Comparison of ENCODE assay signal across 10 cellular contexts in the genomic region with DNA sequence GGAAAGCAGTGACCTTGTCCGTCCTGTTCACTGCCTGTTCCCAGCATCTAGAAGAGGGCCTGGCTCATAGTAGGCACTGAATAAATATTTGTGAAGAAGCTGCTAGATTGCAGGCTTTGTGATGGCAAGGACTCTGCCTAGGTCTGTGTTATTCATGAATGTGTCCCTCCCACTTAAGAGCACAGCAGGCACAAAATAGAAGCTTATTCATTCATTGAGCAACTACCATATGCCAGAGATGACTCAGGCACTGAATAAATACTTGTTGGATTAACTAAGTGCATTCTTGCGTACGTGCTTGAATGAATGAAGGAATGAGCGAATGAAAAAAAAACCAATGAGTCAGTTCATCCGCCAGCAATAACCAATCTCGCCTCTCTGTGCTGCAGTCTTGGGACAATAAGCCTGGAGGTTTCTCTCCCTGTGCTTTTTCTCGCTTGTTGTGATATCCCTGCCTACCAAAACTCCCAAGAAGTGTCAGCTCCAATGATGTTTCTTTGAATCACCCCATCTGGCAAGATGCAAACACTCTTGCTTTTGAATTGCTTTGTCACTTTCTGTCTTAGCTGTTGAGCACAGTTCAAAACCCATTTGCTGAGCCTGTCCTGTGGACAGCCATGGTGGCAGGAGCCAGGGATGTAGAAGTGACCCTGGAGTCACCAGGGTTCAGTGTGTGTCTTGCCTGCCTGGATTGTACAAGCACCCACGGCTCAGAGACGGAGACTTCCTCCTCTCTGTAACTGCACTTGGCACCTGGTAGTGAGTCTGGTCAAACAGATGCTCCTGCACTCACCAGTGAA.
DNase-seq lines count a peak whose midpoint lies in the region; ATAC-seq and TF ChIP-seq lines count a peak whose summit lies in the region.
"Had no signal": no experiment of that assay in that cellular context is flagged by ENCODE, and none has a peak within 500 bp of the region (broad histone marks: within the 10 kb centered on the region; RNA-seq: fewer than 3 reads in every experiment).

No MANE protein-coding gene starts in this region.

- TF ChIP-seq CTCF in PC-9 (conservative IDR thresholded peaks at IDR 0.05) (no peak), fibroblast of villous mesenchyme (IDR thresholded peaks at IDR 0.05; ENCODE audit: insufficient read depth, low read depth, low read length) (no peak), thoracic aorta (IDR thresholded peaks at IDR 0.05) (no peak)

- ATAC-seq in thoracic aorta (ENCODE audit: insufficient number of reproducible peaks, low FRiP score, low read depth) (peak; percentile 69), GM21619 (IDR thresholded peaks at IDR 0.05; ENCODE audit: unreplicated experiment) (no peak), HG02678 (IDR thresholded peaks at IDR 0.05; ENCODE audit: unreplicated experiment) (no peak)

- no peaks in the 10 kb centered on the region for H3K79me2 ChIP-seq in PC-9 (ENCODE audit: low read depth)

- CTCF ChIA-PET in PC-9 (lab: Charles Lee) = no interaction called here

- H3K36me3 ChIP-seq in PC-9 (ENCODE audit: low read depth) (no peaks in the 10 kb centered on the region), thoracic aorta (no peaks in the 10 kb centered on the region)

- no peaks in the 10 kb centered on the region for H3F3A ChIP-seq in PC-9 (ENCODE audit: insufficient read depth, low read depth)

- no peaks in the 10 kb centered on the region for H3K4me1 ChIP-seq in PC-9 (replicated peaks; ENCODE audit: insufficient read depth)
- no peaks in the 10 kb centered on the region for H3K4me1 ChIP-seq in thoracic aorta (ENCODE audit: control insufficient read depth in 1 of 2, low read depth in 2 of 2)

- no peak overlapping the region for H2AFZ ChIP-seq in PC-9

- H3K4me2 ChIP-seq in PC-9 = no peak overlapping the region

- H3K9me3 ChIP-seq in PC-9 (ENCODE audit: insufficient read depth, low read depth) (no peaks in the 10 kb centered on the region), thoracic aorta (no peaks in the 10 kb centered on the region)

- intact Hi-C loops in PC-9 (cut with micrococcal nuclease; ENCODE audit: unreplicated experiment) = no loop called here

- H3K4me3 ChIP-seq in PC-9 = no peak overlapping the region
- no peak overlapping the region for H3K4me3 ChIP-seq in fibroblast of villous mesenchyme (ENCODE audit: low read depth, low read length)
- no peak overlapping the region for H3K4me3 ChIP-seq in thoracic aorta

- H4K20me1 ChIP-seq in PC-9 (ENCODE audit: insufficient read depth) = no peaks in the 10 kb centered on the region

- BruUV-seq in PC-9 (replicated peaks; lab: Mats Ljungman, UMichigan) = no TSS peak

- DNase-seq in DMS153 (lab: John Stamatoyannopoulos, UW) (peak; percentile 52), DMS153 treated with DMSO at 0.1 percent for 48 hours (lab: John Stamatoyannopoulos, UW; ENCODE audit: unreplicated experiment) (no peak), PC-9 (peak; percentile 32 to 71), fibroblast of villous mesenchyme (ENCODE audit: low read depth) (peak; percentile 89), thoracic aorta (ENCODE audit: low spot score) (no peak), 8988T (no peak)
- DNase-seq: substantia nigra had no signal

- H3K9me2 ChIP-seq in PC-9 (ENCODE audit: insufficient read depth) = no peaks in the 10 kb centered on the region

- H3K27ac ChIP-seq in PC-9 = no peak overlapping the region
- H3K27ac ChIP-seq in thoracic aorta = no peak overlapping the region
- H3K27ac ChIP-seq: 22Rv1 had no signal

- H3K27me3 ChIP-seq in PC-9 (ENCODE audit: insufficient read depth, low read depth) = peaks cover 16% of the 10 kb centered on the region
- H3K27me3 ChIP-seq in thoracic aorta (replicated peaks; ENCODE audit: insufficient read depth) = no peaks in the 10 kb centered on the region

- POLR2A ChIA-PET in PC-9 (lab: Charles Lee; ENCODE audit: unreplicated experiment) = interaction anchor here (0.7 kb wide), 1 partner anchor 219 kb away, joined by 6 read pairs; no protein-coding TSS in a partner anchor

Comparison
In these comparisons a context has a peak if more than half of its experiments do, and no peak if none do; other contexts are left out.
1. DNase-seq: peak in DMS153 (single experiment), PC-9 (2 of 2) and fibroblast of villous mesenchyme (single experiment); none in DMS153 treated with DMSO at 0.1 percent for 48 hours (single experiment), thoracic aorta (single experiment) and 8988T (single experiment).